Comparison of ENCODE assay signal across 8 cellular contexts in genomic region chr1:207752456-207753132, GRCh38. TPM values are rescaled to one million over a fixed set of nuclear protein-coding genes. Genes with fewer than 3 reads are reported as not detected.
A peak's percentile ranks its signal among the peaks of the same experiment; 100 is the strongest.
DNase-seq lines count a peak whose midpoint lies in the region; ATAC-seq and TF ChIP-seq lines count a peak whose summit lies in the region.

No MANE protein-coding gene starts in this region.

- H3K27me3 Mint-ChIP-seq in activated CD4-positive, alpha-beta T cell treated with anti-CD3 and anti-CD28 coated beads, Interleukin-2, amount 10 ng/mL, durations not matched to agents 7 days and 5 days, result no peaks in the 10 kb centered on the region
- H3K27me3 Mint-ChIP-seq in natural killer cell treated with Interleukin-12 subunit alpha and Interleukin-12 subunit beta and Interleukin-15 and Interleukin-18, amount 100 ng/mL, for 72 hours, result peaks cover 0 to 3% of the 10 kb centered on the region in 2 donors

- peak overlapping the region; percentile 97 for H3K27ac Mint-ChIP-seq in activated CD4-positive, alpha-beta T cell treated with anti-CD3 and anti-CD28 coated beads, Interleukin-2, amount 10 ng/mL, durations not matched to agents 7 days and 5 days
- H3K27ac Mint-ChIP-seq in natural killer cell treated with Interleukin-12 subunit alpha and Interleukin-12 subunit beta and Interleukin-15 and Interleukin-18, amount 100 ng/mL, for 72 hours, result peak overlapping the region; percentile 94 to 95

- ATAC-seq in GM21515 (IDR thresholded peaks at IDR 0.05; ENCODE audit: unreplicated experiment) (peak; percentile 35), IMR-90 (ENCODE audit: low read depth) (peak; percentile 16), esophagus mucosa (peak; percentile 54)
- peak; percentile 1 to 9 for ATAC-seq in natural killer cell treated with Interleukin-12 subunit alpha and Interleukin-12 subunit beta and Interleukin-15 and Interleukin-18, amount 100 ng/mL, for 72 hours

- TF ChIP-seq POLR2A in IMR-90 (IDR thresholded peaks at IDR 0.05; ENCODE audit: low read depth, low read length) (no peak), transverse colon (IDR thresholded peaks at IDR 0.05) (no peak)

- TF ChIP-seq EP300 in transverse colon (IDR thresholded peaks at IDR 0.05; ENCODE audit: low read depth), result no peak

- peaks cover 4% of the 10 kb centered on the region; the same call in 1 of the 2 replicates for H3K4me1 ChIP-seq in IMR-90 (ENCODE audit: control insufficient read depth, insufficient read depth, low read length)
- peaks cover 29 to 70% (median 49%) of the 10 kb centered on the region in 4 donors for H3K4me1 ChIP-seq in transverse colon

- H4K91ac ChIP-seq in IMR-90 (ENCODE audit: insufficient read depth, low read depth, low read length), result no peak overlapping the region; the same call in 1 of the 2 replicates

- H3K27me3 ChIP-seq in IMR-90 (ENCODE audit: control insufficient read depth, insufficient read depth, low read length), result no peaks in the 10 kb centered on the region
- H3K27me3 ChIP-seq in transverse colon, result no peaks in the 10 kb centered on the region

- H3K4me2 ChIP-seq in IMR-90 (ENCODE audit: low read depth, low read length), result peak overlapping the region; percentile 68

- H3K14ac ChIP-seq in IMR-90 (replicated peaks; ENCODE audit: low read depth, low read length), result peak overlapping the region; percentile 74

- H3K36me3 ChIP-seq in IMR-90 (ENCODE audit: control insufficient read depth, insufficient read depth, low read length) (no peaks in the 10 kb centered on the region), transverse colon (peaks cover 0 to 6% (median 0%) of the 10 kb centered on the region in 4 donors)

- H3K27ac ChIP-seq in IMR-90 (ENCODE audit: insufficient read depth, low read length), result peak overlapping the region; percentile 70
- H3K27ac ChIP-seq in transverse colon, result peak overlapping the region; percentile 94 to 98 (median 96)

- H3K4me3 ChIP-seq in IMR-90 (ENCODE audit: insufficient read depth, low read depth, low read length), result peak overlapping the region; percentile 79
- peak overlapping the region; percentile 78 to 88 (median 84) for H3K4me3 ChIP-seq in transverse colon

- no peak overlapping the region for H2BK20ac ChIP-seq in IMR-90 (ENCODE audit: low read depth, low read length)

- in situ Hi-C loops in IMR-90 (cut with MboI; ENCODE audit: low sequenced_read_pairs) (no loop called here), transverse colon (cut with MboI; ENCODE audit: low pct_ligation_motif_present in 1 of 4, low pct_unique_long_range_greater_than_20kb in 1 of 4, low sequenced_read_pairs in 3 of 4) (no loop called here)

- H3K4me3 Mint-ChIP-seq in activated CD4-positive, alpha-beta T cell treated with anti-CD3 and anti-CD28 coated beads, Interleukin-2, amount 10 ng/mL, durations not matched to agents 7 days and 5 days, result peak overlapping the region; percentile 100
- H3K4me3 Mint-ChIP-seq in natural killer cell treated with Interleukin-12 subunit alpha and Interleukin-12 subunit beta and Interleukin-15 and Interleukin-18, amount 100 ng/mL, for 72 hours, result peak overlapping the region; percentile 100

- dilution Hi-C loops in IMR-90 (cut with HindIII; ENCODE audit: low sequenced_read_pairs, unreplicated experiment), result no loop called here

- H3K79me1 ChIP-seq in IMR-90 (ENCODE audit: low read depth in 1 of 2, low read length in 2 of 2), result peaks cover 15 to 46% of the 10 kb centered on the region in 2 experiments

- H3K23ac ChIP-seq in IMR-90 (ENCODE audit: low read depth, low read length), result peak overlapping the region; percentile 94

- H2AK5ac ChIP-seq in IMR-90 (ENCODE audit: low read depth, low read length), result peak overlapping the region; percentile 50; the same call in 1 of the 2 replicates

- intact Hi-C loops in IMR-90 (cut with micrococcal nuclease), result no loop called here
- intact Hi-C loops in transverse colon (cut with DNase I; ENCODE audit: low total_unique reads), result no loop called here

- no peak overlapping the region for H3K18ac ChIP-seq in IMR-90 (ENCODE audit: low read depth, low read length)

- peaks cover 3% of the 10 kb centered on the region; the same call in 1 of the 2 replicates for H3K9me1 ChIP-seq in IMR-90 (ENCODE audit: insufficient read depth, low read length)

- peaks cover 14% of the 10 kb centered on the region for H3K36me3 Mint-ChIP-seq in activated CD4-positive, alpha-beta T cell treated with anti-CD3 and anti-CD28 coated beads, Interleukin-2, amount 10 ng/mL, durations not matched to agents 7 days and 5 days (ENCODE audit: low read depth)
- H3K36me3 Mint-ChIP-seq in natural killer cell treated with Interleukin-12 subunit alpha and Interleukin-12 subunit beta and Interleukin-15 and Interleukin-18, amount 100 ng/mL, for 72 hours, result no peaks in the 10 kb centered on the region

- DNase-seq in DMS79 treated with DMSO at 0.1 percent for 48 hours (lab: John Stamatoyannopoulos, UW) (peak; percentile 27), IMR-90 (peak; percentile 13), transverse colon (peak; percentile 77), HuH-7 (ENCODE audit: low spot score) (no peak)
- peak; percentile 26 for DNase-seq in activated CD4-positive, alpha-beta T cell treated with anti-CD3 and anti-CD28 coated beads, Interleukin-2, amount 10 ng/mL, durations not matched to agents 7 days and 5 days
- peak; percentile 70 for DNase-seq in natural killer cell treated with Interleukin-12 subunit alpha and Interleukin-12 subunit beta and Interleukin-15 and Interleukin-18, amount 100 ng/mL, for 72 hours (ENCODE audit: low spot score)

- no peak overlapping the region for H2BK15ac ChIP-seq in IMR-90 (ENCODE audit: low read depth, low read length)

- H3K9ac ChIP-seq in IMR-90 (ENCODE audit: low read depth, low read length), result peak overlapping the region; percentile 80

- CTCF ChIA-PET in IMR-90 (lab: Yijun Ruan, JAX), result interaction anchor here (0.6 kb wide), 2 partner anchors 53 to 167 kb away, joined by 3 to 6 read pairs; no protein-coding TSS in a partner anchor
- CTCF ChIA-PET in activated CD4-positive, alpha-beta T cell treated with anti-CD3 and anti-CD28 coated beads, Interleukin-2, amount 10 ng/mL, durations not matched to agents 7 days and 5 days (lab: Charles Lee), result no interaction called here

- peak overlapping the region; percentile 29 for H2BK5ac ChIP-seq in IMR-90 (ENCODE audit: low read depth, low read length, poor library complexity, severe bottlenecking)

- peak overlapping the region; percentile 61; the same call in 1 of the 2 replicates for H3K56ac ChIP-seq in IMR-90 (ENCODE audit: extremely low read depth, insufficient read depth, low read length)

- WGBS in IMR-90 (ENCODE audit: extremely low coverage in 2 of 2, insufficient read length in 1 of 2), 2 experiments, result 3% methylated on average over 9 of the region's 33 CpGs; no CpG with 5 or more reads in 1 of the 2 experiments
- 0 to 1% methylated on average over 1 to 33 of the region's 33 CpGs for WGBS in transverse colon (ENCODE audit: low coverage in 1 of 2), 2 donors

- peak overlapping the region; percentile 62 to 95; a peak in 2 of 4 replicates for H4K8ac ChIP-seq in IMR-90 (ENCODE audit: low read depth in 2 of 2, low read length in 2 of 2)

- H3K9me3 Mint-ChIP-seq in activated CD4-positive, alpha-beta T cell treated with anti-CD3 and anti-CD28 coated beads, Interleukin-2, amount 10 ng/mL, durations not matched to agents 7 days and 5 days, result no peaks in the 10 kb centered on the region
- H3K9me3 Mint-ChIP-seq in natural killer cell treated with Interleukin-12 subunit alpha and Interleukin-12 subunit beta and Interleukin-15 and Interleukin-18, amount 100 ng/mL, for 72 hours, result no peaks in the 10 kb centered on the region

- H2AFZ ChIP-seq in IMR-90 (replicated peaks; ENCODE audit: low read length, poor library complexity), result peak overlapping the region; percentile 93

- peaks cover 37% of the 10 kb centered on the region for H4K20me1 ChIP-seq in IMR-90 (ENCODE audit: insufficient read depth, low read length)

- peaks cover 77% of the 10 kb centered on the region for H3K4me1 Mint-ChIP-seq in activated CD4-positive, alpha-beta T cell treated with anti-CD3 and anti-CD28 coated beads, Interleukin-2, amount 10 ng/mL, durations not matched to agents 7 days and 5 days
- H3K4me1 Mint-ChIP-seq in natural killer cell treated with Interleukin-12 subunit alpha and Interleukin-12 subunit beta and Interleukin-15 and Interleukin-18, amount 100 ng/mL, for 72 hours (ENCODE audit: low read depth in 2 of 2), result peaks cover 35 to 57% of the 10 kb centered on the region in 2 donors

- POLR2A ChIA-PET in IMR-90 (lab: Charles Lee; ENCODE audit: unreplicated experiment), result interaction anchor here (0.6 kb wide), 1 partner anchor 687 kb away, joined by 3 read pairs; no protein-coding TSS in a partner anchor
- POLR2A ChIA-PET in activated CD4-positive, alpha-beta T cell treated with anti-CD3 and anti-CD28 coated beads, Interleukin-2, amount 10 ng/mL, durations not matched to agents 7 days and 5 days (lab: Charles Lee), result interaction anchor here (0.7 kb wide), 1 partner anchor 1753 kb away, joined by 5 read pairs; no protein-coding TSS in a partner anchor

- H2AK9ac ChIP-seq in IMR-90 (replicated peaks; ENCODE audit: low read depth, low read length, poor library complexity), result peak overlapping the region; percentile 83

- BruUV-seq in IMR-90 (replicated peaks; lab: Mats Ljungman, UMichigan), result no TSS peak

- no peak overlapping the region for H2BK120ac ChIP-seq in IMR-90 (ENCODE audit: low read depth, low read length)

- no peaks in the 10 kb centered on the region for H3K9me3 ChIP-seq in IMR-90 (ENCODE audit: control insufficient read depth, insufficient read depth, low read length)
- H3K9me3 ChIP-seq in transverse colon, result no peaks in the 10 kb centered on the region

- no peak for TF ChIP-seq CTCF in IMR-90 (conservative IDR thresholded peaks at IDR 0.05; ENCODE audit: low read depth, low read length)
- no peak for TF ChIP-seq CTCF in transverse colon (IDR thresholded peaks at IDR 0.05)

- H4K5ac ChIP-seq in IMR-90 (ENCODE audit: low read depth, low read length), result no peak overlapping the region

- no peak for TF ChIP-seq RAD21 in IMR-90 (IDR thresholded peaks at IDR 0.05; ENCODE audit: low read length)

- H3K4ac ChIP-seq in IMR-90 (ENCODE audit: low read depth, low read length), result peak overlapping the region; percentile 67

TF ChIP-seq in IMR-90, 13 proteins besides CTCF, POLR2A, EP300 and RAD21:
- TF ChIP-seq CEBPB (IDR thresholded peaks at IDR 0.05; ENCODE audit: low read depth, low read length) (no peak), RFX5 (IDR thresholded peaks at IDR 0.05; ENCODE audit: low read depth, low read length) (no peak)

RNA-seq across cellular contexts. Expression of gene CD46, which starts 0.7 kb away (rescaled TPM):
- total RNA-seq in IMR-90 (2012; rRNA removed), result 37.1 and 76.1 TPM in 2 replicates
- polyA plus RNA-seq in IMR-90 (2012; rRNA removed), result 57.7 and 82.0 TPM in 2 replicates
- polyA plus RNA-seq in IMR-90 (2012; cell fraction: cytosol; rRNA removed), result 14.1 and 15.1 TPM in 2 replicates
- polyA plus RNA-seq in IMR-90 (2012; cell fraction: nucleus; rRNA removed; ENCODE audit: low replicate concordance), result 31.9 and 303 TPM in 2 replicates
- 100 to 1,000 TPM; 112 to 115 TPM for total RNA-seq in activated CD4-positive, alpha-beta T cell treated with anti-CD3 and anti-CD28 coated beads, Interleukin-2, amount 10 ng/mL, durations not matched to agents 7 days and 5 days
- total RNA-seq in esophagus mucosa, result 136 TPM
- total RNA-seq in natural killer cell treated with Interleukin-12 subunit alpha and Interleukin-12 subunit beta and Interleukin-15 and Interleukin-18, amount 100 ng/mL, for 72 hours, result 100 to 1,000 TPM in 1 of 2 donors, 10 to 100 TPM in 1; 88.2 to 122 TPM
- 100 to 1,000 TPM in 3 of 4 donors, 10 to 100 TPM in 1; 65.5 to 209 (median 180) TPM for total RNA-seq in transverse colon
